In the genomic region with DNA sequence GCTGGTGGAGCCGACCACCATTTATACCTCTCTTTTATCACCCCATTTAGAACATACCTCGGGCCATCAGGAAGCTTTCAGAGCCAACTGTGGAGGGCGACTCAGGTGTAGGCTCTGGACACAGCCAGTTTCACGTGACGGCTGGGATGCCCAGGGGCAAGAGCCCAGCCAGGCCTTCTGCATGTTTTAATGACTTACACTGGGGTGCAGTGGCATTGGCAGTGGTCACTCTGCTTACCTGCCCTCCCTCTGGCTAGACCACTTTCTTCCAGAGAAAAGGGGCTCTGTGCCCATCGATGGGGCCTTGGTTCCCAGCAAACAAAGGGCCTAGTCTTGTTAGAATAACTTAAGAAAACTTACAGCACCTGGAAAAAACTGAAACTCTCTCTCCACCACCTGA, we compare ENCODE assay signal across 29 cellular contexts. TPM values are rescaled to one million over a fixed set of nuclear protein-coding genes. Genes with fewer than 3 reads are reported as not detected.
DNase-seq lines count a peak whose midpoint lies in the region; ATAC-seq and TF ChIP-seq lines count a peak whose summit lies in the region.
"Had no signal": no experiment of that assay in that cellular context is flagged by ENCODE, and none has a peak within 500 bp of the region (broad histone marks: within the 10 kb centered on the region; RNA-seq: fewer than 3 reads in every experiment).

No MANE protein-coding gene starts in this region.

- no peak for DNase-seq in SK-N-SH
- no peak for DNase-seq in WTC11 (ENCODE audit: low spot score)
- DNase-seq in left colon = no peak
- DNase-seq in tibial nerve (ENCODE audit: low spot score in 2 of 2) = no peak
- no peak for DNase-seq in DMS53 (lab: John Stamatoyannopoulos, UW)
- no peak for DNase-seq in cerebellar cortex (ENCODE audit: low spot score)
- DNase-seq in stimulated activated CD4-positive, alpha-beta T cell treated with anti-CD3 and anti-CD28 coated beads, Interleukin-15, amount 100 ng/mL, for 24 hours = no peak
- DNase-seq: activated CD4-positive, alpha-beta T cell treated with anti-CD3 and anti-CD28 coated beads, Interleukin-2, amount 10 ng/mL, durations not matched to agents 7 days and 5 days; aorta; CD8-positive, alpha-beta memory T cell; NCI-H1092; NCI-H187 treated with DMSO at 0.1 percent for 48 hours; right cardiac atrium; stimulated activated CD4-positive, alpha-beta T cell treated with anti-CD3 and anti-CD28 coated beads, Interleukin-12 subunit alpha, Interleukin-12 subunit beta, amount 100 ng/mL, for 4 hours; stimulated activated naive CD4-positive, alpha-beta T cell treated with Interleukin-2 at 50 U/mL for 16 hours; T-helper 9 cell; WERI-Rb-1 had no signal

- peak overlapping the region; percentile 42; the same call in 1 of the 2 replicates for H3K27ac Mint-ChIP-seq in WTC11
- H3K27ac Mint-ChIP-seq: activated CD4-positive, alpha-beta T cell treated with anti-CD3 and anti-CD28 coated beads, Interleukin-2, amount 10 ng/mL, durations not matched to agents 7 days and 5 days; activated naive CD8-positive, alpha-beta T cell; CD8-positive, alpha-beta memory T cell; memory B cell had no signal

- peak overlapping the region; percentile 18; the same call in 1 of the 2 replicates for H3K4me2 ChIP-seq in SK-N-SH

- no peak for TF ChIP-seq CTCF in SK-N-SH (IDR thresholded peaks at IDR 0.05)
- TF ChIP-seq CTCF in WTC11 (IDR thresholded peaks at IDR 0.05) = no peak
- no peak for TF ChIP-seq CTCF in tibial nerve (IDR thresholded peaks at IDR 0.05)

- no peak for TF ChIP-seq RAD21 in SK-N-SH (IDR thresholded peaks at IDR 0.05; ENCODE audit: low read length)

- peaks cover 4 to 11% of the 10 kb centered on the region in 2 experiments; a peak in 2 of 4 replicates for H3K4me1 ChIP-seq in SK-N-SH (ENCODE audit: control insufficient read depth in 1 of 2, insufficient read depth in 2 of 2, low read depth in 1 of 2, low read length in 1 of 2)
- peaks cover 0 to 40% (median 12%) of the 10 kb centered on the region in 4 donors for H3K4me1 ChIP-seq in tibial nerve

- H3K9me3 ChIP-seq in SK-N-SH (no peaks in the 10 kb centered on the region), tibial nerve (no peaks in the 10 kb centered on the region)
- H3K9me3 ChIP-seq: ovary, thoracic aorta had no signal

- H3K36me3 ChIP-seq in SK-N-SH (replicated peaks in 1 of 2; ENCODE audit: control insufficient read depth in 1 of 2, insufficient read depth in 2 of 2, low read length in 1 of 2) (no peaks in the 10 kb centered on the region), tibial nerve (peaks cover 0 to 38% (median 0%) of the 10 kb centered on the region in 3 donors)
- H3K36me3 ChIP-seq: ovary had no signal

- H4K20me1 ChIP-seq in SK-N-SH (ENCODE audit: insufficient read depth) = no peaks in the 10 kb centered on the region

- TF ChIP-seq EP300 in SK-N-SH (IDR thresholded peaks at IDR 0.05; ENCODE audit: borderline replicate concordance in 1 of 2, low read depth in 1 of 2, low read length in 1 of 2) (no peak), tibial nerve (IDR thresholded peaks at IDR 0.05) (no peak)

- CTCF ChIA-PET in SK-N-SH (lab: Yijun Ruan, JAX) = interaction anchor here (3.0 kb wide), 1 partner anchor 117 kb away, joined by 18 read pairs; no protein-coding TSS in a partner anchor
- CTCF ChIA-PET in WTC11 (lab: Charles Lee) = interaction anchor here (0.8 to 2.2 kb wide), 9 partner anchors 11 to 504 kb away, joined by 3 to 9 read pairs (median 5); no protein-coding TSS in a partner anchor

- H3K27ac ChIP-seq in SK-N-SH (ENCODE audit: low read depth in 2 of 2, low read length in 1 of 2) (no peak overlapping the region), tibial nerve (peak overlapping the region; percentile 77 to 95 (median 88))
- H3K27ac ChIP-seq: dorsolateral prefrontal cortex, RWPE1, thoracic aorta, WERI-Rb-1 had no signal

- peaks cover 6% of the 10 kb centered on the region for H3K9me3 Mint-ChIP-seq in WTC11
- H3K9me3 Mint-ChIP-seq: activated CD4-positive, alpha-beta T cell treated with anti-CD3 and anti-CD28 coated beads, Interleukin-2, amount 10 ng/mL, durations not matched to agents 7 days and 5 days; central memory CD8-positive, alpha-beta T cell; memory B cell had no signal

- WGBS in SK-N-SH (ENCODE audit: low lambda C conversion rate) = 83% methylated on average over 6 of the region's 6 CpGs
- 81 to 84% methylated on average over 6 of the region's 6 CpGs for WGBS in tibial nerve, 2 donors

- POLR2A ChIA-PET in SK-N-SH (lab: Yijun Ruan, JAX) (no interaction called here), WTC11 (lab: Charles Lee) (interaction anchor here (0.7 kb wide), 1 partner anchor 117 kb away, joined by 3 read pairs; no protein-coding TSS in a partner anchor)

- ATAC-seq in SK-N-SH treated with all-trans-retinoic acid at 6 μM for 48 hours (no peak), WTC11 (peak; percentile 1; the same call in 1 of the 2 replicates), left colon (peak; percentile 12)

- no peaks in the 10 kb centered on the region for H3K79me2 ChIP-seq in SK-N-SH (ENCODE audit: insufficient read depth)

- no peak overlapping the region for H2AFZ ChIP-seq in SK-N-SH (ENCODE audit: low read depth)

- H3K9me2 ChIP-seq in SK-N-SH = no peaks in the 10 kb centered on the region

- H3K27me3 ChIP-seq in SK-N-SH (ENCODE audit: insufficient read depth) (no peaks in the 10 kb centered on the region), tibial nerve (no peaks in the 10 kb centered on the region)
- H3K27me3 ChIP-seq: ovary had no signal

- no peak overlapping the region for H3K4me3 ChIP-seq in SK-N-SH (ENCODE audit: low read depth in 2 of 2, low read length in 1 of 2)
- H3K4me3 ChIP-seq in tibial nerve = peak overlapping the region in 1 of 4 donors; percentile 79
- H3K4me3 ChIP-seq: thoracic aorta had no signal

- peaks cover 19% of the 10 kb centered on the region for H3K36me3 Mint-ChIP-seq in WTC11
- H3K36me3 Mint-ChIP-seq: activated naive CD8-positive, alpha-beta T cell; CD8-positive, alpha-beta memory T cell; memory B cell had no signal

- H3K4me3 Mint-ChIP-seq in WTC11 = peak overlapping the region; percentile 50
- H3K4me3 Mint-ChIP-seq: activated CD4-positive, alpha-beta T cell treated with anti-CD3 and anti-CD28 coated beads, Interleukin-2, amount 10 ng/mL, durations not matched to agents 7 days and 5 days; activated naive CD8-positive, alpha-beta T cell; CD8-positive, alpha-beta memory T cell; central memory CD8-positive, alpha-beta T cell; memory B cell had no signal

- no peak overlapping the region for H3K9ac ChIP-seq in SK-N-SH

- no peaks in the 10 kb centered on the region for H3F3A ChIP-seq in SK-N-SH (replicated peaks; ENCODE audit: insufficient read depth)

- TF ChIP-seq POLR2A in tibial nerve (IDR thresholded peaks at IDR 0.05) = no peak

- H3K27me3 Mint-ChIP-seq in WTC11 (ENCODE audit: low read depth) = no peaks in the 10 kb centered on the region

- H3K4me1 Mint-ChIP-seq in WTC11 = peaks cover 32% of the 10 kb centered on the region
- H3K4me1 Mint-ChIP-seq: activated CD4-positive, alpha-beta T cell treated with anti-CD3 and anti-CD28 coated beads, Interleukin-2, amount 10 ng/mL, durations not matched to agents 7 days and 5 days; CD8-positive, alpha-beta memory T cell; central memory CD8-positive, alpha-beta T cell; memory B cell had no signal

- intact Hi-C loops in left colon (cut with DNase I, micrococcal nuclease) = no loop called here

TF ChIP-seq in SK-N-SH treated with all-trans-retinoic acid at 6 μM for 48 hours, 23 proteins besides CTCF, POLR2A, EP300 and RAD21 (continues in another document):
- TF ChIP-seq ZFP3 (CRISPR knock-in tag; IDR thresholded peaks at IDR 0.05) (no peak), ISL1 (CRISPR knock-in tag; IDR thresholded peaks at IDR 0.05) (no peak), PPARA (CRISPR knock-in tag; IDR thresholded peaks at IDR 0.05; ENCODE audit: borderline replicate concordance) (no peak), TOX (CRISPR knock-in tag; IDR thresholded peaks at IDR 0.05; ENCODE audit: borderline replicate concordance) (no peak)

TF ChIP-seq in WTC11, 78 proteins besides CTCF, POLR2A, EP300 and RAD21:
- TF ChIP-seq SP1 (CRISPR knock-in tag; conservative IDR thresholded peaks at IDR 0.05) = no peak
- TF ChIP-seq, protein P1, sequence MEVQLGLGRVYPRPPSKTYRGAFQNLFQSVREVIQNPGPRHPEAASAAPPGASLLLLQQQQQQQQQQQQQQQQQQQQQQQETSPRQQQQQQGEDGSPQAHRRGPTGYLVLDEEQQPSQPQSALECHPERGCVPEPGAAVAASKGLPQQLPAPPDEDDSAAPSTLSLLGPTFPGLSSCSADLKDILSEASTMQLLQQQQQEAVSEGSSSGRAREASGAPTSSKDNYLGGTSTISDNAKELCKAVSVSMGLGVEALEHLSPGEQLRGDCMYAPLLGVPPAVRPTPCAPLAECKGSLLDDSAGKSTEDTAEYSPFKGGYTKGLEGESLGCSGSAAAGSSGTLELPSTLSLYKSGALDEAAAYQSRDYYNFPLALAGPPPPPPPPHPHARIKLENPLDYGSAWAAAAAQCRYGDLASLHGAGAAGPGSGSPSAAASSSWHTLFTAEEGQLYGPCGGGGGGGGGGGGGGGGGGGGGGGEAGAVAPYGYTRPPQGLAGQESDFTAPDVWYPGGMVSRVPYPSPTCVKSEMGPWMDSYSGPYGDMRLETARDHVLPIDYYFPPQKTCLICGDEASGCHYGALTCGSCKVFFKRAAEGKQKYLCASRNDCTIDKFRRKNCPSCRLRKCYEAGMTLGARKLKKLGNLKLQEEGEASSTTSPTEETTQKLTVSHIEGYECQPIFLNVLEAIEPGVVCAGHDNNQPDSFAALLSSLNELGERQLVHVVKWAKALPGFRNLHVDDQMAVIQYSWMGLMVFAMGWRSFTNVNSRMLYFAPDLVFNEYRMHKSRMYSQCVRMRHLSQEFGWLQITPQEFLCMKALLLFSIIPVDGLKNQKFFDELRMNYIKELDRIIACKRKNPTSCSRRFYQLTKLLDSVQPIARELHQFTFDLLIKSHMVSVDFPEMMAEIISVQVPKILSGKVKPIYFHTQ (CRISPR knock-in tag; IDR thresholded peaks at IDR 0.05) = no peak
- TF ChIP-seq, protein P2, sequence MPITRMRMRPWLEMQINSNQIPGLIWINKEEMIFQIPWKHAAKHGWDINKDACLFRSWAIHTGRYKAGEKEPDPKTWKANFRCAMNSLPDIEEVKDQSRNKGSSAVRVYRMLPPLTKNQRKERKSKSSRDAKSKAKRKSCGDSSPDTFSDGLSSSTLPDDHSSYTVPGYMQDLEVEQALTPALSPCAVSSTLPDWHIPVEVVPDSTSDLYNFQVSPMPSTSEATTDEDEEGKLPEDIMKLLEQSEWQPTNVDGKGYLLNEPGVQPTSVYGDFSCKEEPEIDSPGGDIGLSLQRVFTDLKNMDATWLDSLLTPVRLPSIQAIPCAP (CRISPR knock-in tag; IDR thresholded peaks at IDR 0.05) = no peak
- TF ChIP-seq KAT7 (CRISPR knock-in tag; IDR thresholded peaks at IDR 0.05; ENCODE audit: borderline replicate concordance) = no peak

RNA-seq across cellular contexts. Expression of a gene that starts 50.0 kb away (rescaled TPM):
- polyA plus RNA-seq in SK-N-SH (2012; rRNA removed) = not detected in 2 replicates
- polyA plus RNA-seq in SK-N-SH (2012; cell fraction: cytosol; rRNA removed) = not detected in 2 replicates
- not detected in 2 replicates for polyA plus RNA-seq in SK-N-SH (2012; cell fraction: nucleus; rRNA removed)
- 0.28 to 0.76 TPM (median 0.57 TPM) in 3 replicates for total RNA-seq in WTC11 (2021)
- 10 to 100 TPM; 10.3 to 10.7 TPM for total RNA-seq in left colon
- total RNA-seq in tibial nerve = 1 to 10 TPM in 2 of 4 donors, under 1 TPM in 1, not detected in 1; 0.42 to 4.1 (median 2.4) TPM
- total RNA-seq: A172; activated CD4-positive, alpha-beta T cell treated with anti-CD3 and anti-CD28 coated beads, Interleukin-2, amount 10 ng/mL, durations not matched to agents 7 days and 5 days; CD8-positive, alpha-beta memory T cell; dorsolateral prefrontal cortex; G401; HT1080; LHCN-M2; right cardiac atrium had no signal
- polyA plus RNA-seq: CD8-positive, alpha-beta memory T cell; right cardiac atrium had no signal

Comparison
In these comparisons a context has a peak if more than half of its experiments do, and no peak if none do; other contexts are left out.
1. H3K27ac ChIP-seq: peak in tibial nerve (4 of 4); none in SK-N-SH (0 of 2).